ENCODE assay signal across 24 cellular contexts in the genomic region with DNA sequence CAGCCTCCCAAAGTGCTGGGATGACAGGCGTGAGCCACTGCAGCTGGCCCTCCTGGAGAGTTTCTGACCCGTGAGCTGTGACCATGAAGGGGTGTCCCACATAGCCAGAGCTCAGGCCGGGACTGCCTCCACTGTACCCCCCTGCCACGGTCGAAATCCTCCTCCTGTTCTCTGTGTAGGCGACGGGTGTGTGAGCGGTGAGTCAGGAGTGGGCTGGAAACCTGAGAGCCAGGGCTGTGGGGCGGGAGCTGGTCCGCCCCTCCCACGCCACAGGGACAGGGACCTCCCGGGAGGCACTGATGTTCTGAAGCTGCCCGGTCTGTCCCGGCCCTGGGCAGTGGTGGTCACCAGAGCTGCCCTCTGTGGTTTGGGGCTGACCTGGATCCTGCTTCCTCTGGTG. TPM values are rescaled to one million over a fixed set of nuclear protein-coding genes. Genes with fewer than 3 reads are reported as not detected.
DNase-seq lines count a peak whose midpoint lies in the region; ATAC-seq and TF ChIP-seq lines count a peak whose summit lies in the region.
"Had no signal": no experiment of that assay in that cellular context is flagged by ENCODE, and none has a peak within 500 bp of the region (broad histone marks: within the 10 kb centered on the region; RNA-seq: fewer than 3 reads in every experiment).

No MANE protein-coding gene starts in this region.

- no peaks in the 10 kb centered on the region for H3K9me3 ChIP-seq in skeletal muscle satellite cell (replicated peaks; ENCODE audit: low read length)
- H3K9me3 ChIP-seq: SJSA1 had no signal

- no peak overlapping the region for H3K4me3 Mint-ChIP-seq in activated CD8-positive, alpha-beta memory T cell treated with anti-CD3 and anti-CD28 coated beads, Interleukin-2, amount 10 ng/mL, durations not matched to agents 7 days and 5 days

- peak overlapping the region; percentile 33 for H3K4me2 ChIP-seq in skeletal muscle satellite cell (ENCODE audit: low read length)

- no peak for DNase-seq in activated CD8-positive, alpha-beta memory T cell treated with anti-CD3 and anti-CD28 coated beads, Interleukin-2, amount 10 ng/mL, durations not matched to agents 7 days and 5 days
- DNase-seq in activated CD8-positive, alpha-beta memory T cell treated with anti-CD3 and anti-CD28 coated beads for 24 hours: no peak
- DNase-seq in RWPE1 (ENCODE audit: low spot score) (no peak), fibroblast of mammary gland (ENCODE audit: low read depth) (peak; percentile 10), COLO829 (ENCODE audit: low spot score) (no peak), DMS53 (lab: John Stamatoyannopoulos, UW) (no peak), HEK293T (ENCODE audit: extremely low spot score) (no peak)
- DNase-seq: ACHN; CD4-positive, CD25-positive, alpha-beta regulatory T cell; HCEC 1CT; Kasumi-1; NCI-H1105 treated with DMSO at 0.1 percent for 48 hours; NCI-H146; NCI-H1930; NCI-H446; NCI-H524 treated with DMSO at 0.1 percent for 48 hours; NCI-H774 had no signal

- H3K4me1 Mint-ChIP-seq in activated CD8-positive, alpha-beta memory T cell treated with anti-CD3 and anti-CD28 coated beads, Interleukin-2, amount 10 ng/mL, durations not matched to agents 7 days and 5 days: peaks cover 30% of the 10 kb centered on the region

- peaks cover 11% of the 10 kb centered on the region for H3K4me1 ChIP-seq in skeletal muscle satellite cell (ENCODE audit: control insufficient read depth, insufficient read depth, low read length)

- TF ChIP-seq CTCF in RWPE1 (conservative IDR thresholded peaks at IDR 0.05; ENCODE audit: low read depth) (no peak), fibroblast of mammary gland (conservative IDR thresholded peaks at IDR 0.05; ENCODE audit: control insufficient read depth, insufficient read depth, low read depth, low read length) (no peak)

- H3K36me3 Mint-ChIP-seq in activated CD8-positive, alpha-beta memory T cell treated with anti-CD3 and anti-CD28 coated beads, Interleukin-2, amount 10 ng/mL, durations not matched to agents 7 days and 5 days: peaks cover 12% of the 10 kb centered on the region

- no peaks in the 10 kb centered on the region for H3K27me3 ChIP-seq in skeletal muscle satellite cell (ENCODE audit: control insufficient read depth, insufficient read depth, low read length)
- H3K27me3 ChIP-seq: SJSA1 had no signal

- H3K9ac ChIP-seq in skeletal muscle satellite cell (ENCODE audit: low read depth, low read length): no peak overlapping the region

- peak overlapping the region; percentile 25; the same call in 1 of the 2 replicates for H3K27ac ChIP-seq in RWPE1
- H3K27ac ChIP-seq: 22Rv1, SJSA1 had no signal

- no peaks in the 10 kb centered on the region for H3K27me3 Mint-ChIP-seq in activated CD8-positive, alpha-beta memory T cell treated with anti-CD3 and anti-CD28 coated beads, Interleukin-2, amount 10 ng/mL, durations not matched to agents 7 days and 5 days
- H3K27me3 Mint-ChIP-seq: CD4-positive, CD25-positive, alpha-beta regulatory T cell had no signal

- H3K4me3 ChIP-seq in fibroblast of mammary gland (ENCODE audit: control insufficient read depth, low read depth, low read length): no peak overlapping the region
- no peak overlapping the region for H3K4me3 ChIP-seq in skeletal muscle satellite cell (ENCODE audit: low read length)
- H3K4me3 ChIP-seq: SJSA1 had no signal

- H3K9me3 Mint-ChIP-seq in activated CD8-positive, alpha-beta memory T cell treated with anti-CD3 and anti-CD28 coated beads, Interleukin-2, amount 10 ng/mL, durations not matched to agents 7 days and 5 days (ENCODE audit: low read depth): no peaks in the 10 kb centered on the region
- H3K9me3 Mint-ChIP-seq: CD4-positive, CD25-positive, alpha-beta regulatory T cell had no signal

- no peak for ATAC-seq in activated CD8-positive, alpha-beta memory T cell treated with anti-CD3 and anti-CD28 coated beads, Interleukin-2, amount 10 ng/mL, durations not matched to agents 7 days and 5 days
- ATAC-seq: Right ventricle myocardium inferior had no signal

- H3K36me3 ChIP-seq in skeletal muscle satellite cell (ENCODE audit: insufficient read depth, low read length): peaks cover 42% of the 10 kb centered on the region

- POLR2A ChIA-PET in RWPE1 (lab: Yijun Ruan, JAX; ENCODE audit: low non-redundant PET): interaction anchor here (0.7 kb wide), 1 partner anchor 64 kb away, joined by 4 read pairs; no protein-coding TSS in a partner anchor
- POLR2A ChIA-PET in HEK293T (lab: Yijun Ruan, JAX): interaction anchor here (1.2 kb wide), 1 partner anchor 13 kb away, joined by 3 read pairs; no protein-coding TSS in a partner anchor

- CTCF ChIA-PET in activated CD8-positive, alpha-beta memory T cell treated with anti-CD3 and anti-CD28 coated beads, Interleukin-2, amount 10 ng/mL, durations not matched to agents 7 days and 5 days (lab: Charles Lee): interaction anchor here (0.8 to 1.8 kb wide), 3 partner anchors 9 to 16 kb away, joined by 4 to 7 read pairs (median 6); no protein-coding TSS in a partner anchor
- CTCF ChIA-PET in RWPE1 (lab: Yijun Ruan, JAX) (interaction anchor here (0.5 kb wide), 1 partner anchor 209 kb away, joined by 3 read pairs; no protein-coding TSS in a partner anchor), HEK293T (lab: Yijun Ruan, JAX) (interaction anchor here (1.6 kb wide), 1 partner anchor 65 kb away, joined by 5 read pairs; no protein-coding TSS in a partner anchor)

- peak overlapping the region; percentile 37 for H3K27ac Mint-ChIP-seq in activated CD8-positive, alpha-beta memory T cell treated with anti-CD3 and anti-CD28 coated beads, Interleukin-2, amount 10 ng/mL, durations not matched to agents 7 days and 5 days
- H3K27ac Mint-ChIP-seq: CD4-positive, CD25-positive, alpha-beta regulatory T cell had no signal

TF ChIP-seq in HEK293T, 16 proteins besides CTCF, POLR2A, EP300 and RAD21:
- TF ChIP-seq TARDBP (IDR thresholded peaks at IDR 0.05) (no peak), ELF4 (IDR thresholded peaks at IDR 0.05) (no peak), LEF1 (IDR thresholded peaks at IDR 0.05; ENCODE audit: borderline replicate concordance) (no peak), FOXA1 (IDR thresholded peaks at IDR 0.05) (no peak), SP1 (IDR thresholded peaks at IDR 0.05) (no peak), CTBP1 (IDR thresholded peaks at IDR 0.05; ENCODE audit: borderline replicate concordance) (no peak), NFRKB (IDR thresholded peaks at IDR 0.05) (no peak), BHLHE40 (IDR thresholded peaks at IDR 0.05; ENCODE audit: borderline replicate concordance) (no peak), FOXK2 (IDR thresholded peaks at IDR 0.05) (no peak), SUZ12 (IDR thresholded peaks at IDR 0.05) (no peak), HDGF (IDR thresholded peaks at IDR 0.05; ENCODE audit: borderline replicate concordance) (no peak), ARNT (IDR thresholded peaks at IDR 0.05) (no peak), ZNF384 (IDR thresholded peaks at IDR 0.05) (no peak), FOXM1 (IDR thresholded peaks at IDR 0.05; ENCODE audit: borderline replicate concordance) (no peak), L3MBTL2 (conservative IDR thresholded peaks at IDR 0.05) (no peak)
- TF ChIP-seq, protein P1, sequence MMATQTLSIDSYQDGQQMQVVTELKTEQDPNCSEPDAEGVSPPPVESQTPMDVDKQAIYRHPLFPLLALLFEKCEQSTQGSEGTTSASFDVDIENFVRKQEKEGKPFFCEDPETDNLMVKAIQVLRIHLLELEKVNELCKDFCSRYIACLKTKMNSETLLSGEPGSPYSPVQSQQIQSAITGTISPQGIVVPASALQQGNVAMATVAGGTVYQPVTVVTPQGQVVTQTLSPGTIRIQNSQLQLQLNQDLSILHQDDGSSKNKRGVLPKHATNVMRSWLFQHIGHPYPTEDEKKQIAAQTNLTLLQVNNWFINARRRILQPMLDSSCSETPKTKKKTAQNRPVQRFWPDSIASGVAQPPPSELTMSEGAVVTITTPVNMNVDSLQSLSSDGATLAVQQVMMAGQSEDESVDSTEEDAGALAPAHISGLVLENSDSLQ (IDR thresholded peaks at IDR 0.05): no peak

RNA-seq across cellular contexts. Expression of gene WDR18, which starts 3.9 kb away (rescaled TPM):
- total RNA-seq in activated CD8-positive, alpha-beta memory T cell treated with anti-CD3 and anti-CD28 coated beads, Interleukin-2, amount 10 ng/mL, durations not matched to agents 7 days and 5 days: 10 to 100 TPM; 64.5 to 87.9 TPM
- total RNA-seq in skeletal muscle satellite cell (2012; rRNA removed): 55.9 and 73.5 TPM in 2 replicates

RNA-seq across cellular contexts. Expression of gene GRIN3B, which starts 12.1 kb away (rescaled TPM):
- total RNA-seq in activated CD8-positive, alpha-beta memory T cell treated with anti-CD3 and anti-CD28 coated beads, Interleukin-2, amount 10 ng/mL, durations not matched to agents 7 days and 5 days: not detected
- 0.22 TPM in 1 of 2 replicates, not detected in the other for total RNA-seq in skeletal muscle satellite cell (2012; rRNA removed)
- total RNA-seq: CD4-positive, CD25-positive, alpha-beta regulatory T cell; HT-29; MCF 10A; SJSA1 had no signal

RNA-seq across cellular contexts. Expression of gene TMEM259, which starts 32.8 kb away (rescaled TPM):
- 100 to 1,000 TPM; 172 to 212 TPM for total RNA-seq in activated CD8-positive, alpha-beta memory T cell treated with anti-CD3 and anti-CD28 coated beads, Interleukin-2, amount 10 ng/mL, durations not matched to agents 7 days and 5 days
- 74.0 and 76.0 TPM in 2 replicates for total RNA-seq in skeletal muscle satellite cell (2012; rRNA removed)

RNA-seq across cellular contexts. Expression of gene RNU6-2, which starts 33.2 kb away (rescaled TPM):
- total RNA-seq in activated CD8-positive, alpha-beta memory T cell treated with anti-CD3 and anti-CD28 coated beads, Interleukin-2, amount 10 ng/mL, durations not matched to agents 7 days and 5 days: not detected
- not detected in 2 replicates for total RNA-seq in skeletal muscle satellite cell (2012; rRNA removed)
- total RNA-seq: CD4-positive, CD25-positive, alpha-beta regulatory T cell; H1; HT-29; MCF 10A; Right ventricle myocardium inferior; SJSA1 had no signal

RNA-seq across cellular contexts. Expression of gene CNN2, which starts 38.3 kb away (rescaled TPM):
- total RNA-seq in activated CD8-positive, alpha-beta memory T cell treated with anti-CD3 and anti-CD28 coated beads, Interleukin-2, amount 10 ng/mL, durations not matched to agents 7 days and 5 days: 100 to 1,000 TPM; 295 to 296 TPM
- total RNA-seq in skeletal muscle satellite cell (2012; rRNA removed): 63.9 and 119 TPM in 2 replicates
